In genomic region chr2:3704647-3705046, GRCh38 we compare ENCODE assay signal across 19 cellular contexts. TPM values are rescaled to one million over a fixed set of nuclear protein-coding genes. Genes with fewer than 3 reads are reported as not detected.
"Had no signal": no experiment of that assay in that cellular context is flagged by ENCODE, and none has a peak within 500 bp of the region (broad histone marks: within the 10 kb centered on the region; RNA-seq: fewer than 3 reads in every experiment).

No MANE protein-coding gene starts in this region.

- H3K27ac ChIP-seq: adrenal gland, coronary artery, epithelial cell of prostate, gastrocnemius medialis, hepatocyte, right atrium auricular region had no signal

- H3K4me1 ChIP-seq: gastrocnemius medialis had no signal

- H3K9me3 Mint-ChIP-seq: activated B cell treated with CpG ODN at 0.5 μM for 24 hours; activated CD4-positive, alpha-beta T cell treated with anti-CD3 and anti-CD28 coated beads, Interleukin-2, amount 10 ng/mL, durations not matched to agents 24 days and 14 days; activated naive CD4-positive, alpha-beta T cell treated with anti-CD3 and anti-CD28 coated beads, Interleukin-2, amount 10 ng/mL, durations not matched to agents 7 days and 5 days; activated T-helper 2 cell treated with anti-CD3 and anti-CD28 coated beads, Interferon-gamma antibody, Interleukin-2, Interleukin-4, amounts not matched to agents 10 μg/mL and 5 μg/mL and 100 μg/mL, durations not matched to agents 14 hours and 24 hours and 36 hours had no signal

- H3K4me3 Mint-ChIP-seq: activated B cell treated with CpG ODN at 0.5 μM for 24 hours; activated CD4-positive, alpha-beta T cell treated with anti-CD3 and anti-CD28 coated beads, Interleukin-2, amount 10 ng/mL, durations not matched to agents 24 days and 14 days; activated naive CD4-positive, alpha-beta T cell treated with anti-CD3 and anti-CD28 coated beads, Interleukin-2, amount 10 ng/mL, durations not matched to agents 7 days and 5 days had no signal

- H3K79me2 ChIP-seq: hepatocyte had no signal

- H3K27ac Mint-ChIP-seq: activated B cell treated with CpG ODN at 0.5 μM for 24 hours; activated CD4-positive, alpha-beta T cell treated with anti-CD3 and anti-CD28 coated beads, Interleukin-2, amount 10 ng/mL, durations not matched to agents 24 days and 14 days; activated naive CD4-positive, alpha-beta T cell treated with anti-CD3 and anti-CD28 coated beads, Interleukin-2, amount 10 ng/mL, durations not matched to agents 7 days and 5 days; activated T-helper 2 cell treated with anti-CD3 and anti-CD28 coated beads, Interferon-gamma antibody, Interleukin-2, Interleukin-4, amounts not matched to agents 10 μg/mL and 5 μg/mL and 100 μg/mL, durations not matched to agents 14 hours and 24 hours and 36 hours had no signal

- H3K4me2 ChIP-seq: hepatocyte, smooth muscle cell had no signal

- H3K36me3 Mint-ChIP-seq: activated naive CD4-positive, alpha-beta T cell treated with anti-CD3 and anti-CD28 coated beads, Interleukin-2, amount 10 ng/mL, durations not matched to agents 7 days and 5 days had no signal

- H3K4me1 Mint-ChIP-seq: activated B cell treated with CpG ODN at 0.5 μM for 24 hours; activated CD4-positive, alpha-beta T cell treated with anti-CD3 and anti-CD28 coated beads, Interleukin-2, amount 10 ng/mL, durations not matched to agents 24 days and 14 days; activated naive CD4-positive, alpha-beta T cell treated with anti-CD3 and anti-CD28 coated beads, Interleukin-2, amount 10 ng/mL, durations not matched to agents 7 days and 5 days had no signal

- H3K36me3 ChIP-seq: adrenal gland, gastrocnemius medialis, right atrium auricular region, tibial nerve had no signal

- H3K4me3 ChIP-seq: gastrocnemius medialis, hepatocyte, smooth muscle cell had no signal

- DNase-seq: activated B cell treated with CpG ODN at 0.5 μM for 24 hours; activated CD4-positive, alpha-beta T cell treated with anti-CD3 and anti-CD28 coated beads, Interleukin-2, amount 10 ng/mL, durations not matched to agents 24 days and 14 days; activated naive CD4-positive, alpha-beta T cell treated with anti-CD3 and anti-CD28 coated beads, Interleukin-2, amount 10 ng/mL, durations not matched to agents 7 days and 5 days; adrenal gland; central memory CD4-positive, alpha-beta T cell; effector memory CD4-positive, alpha-beta T cell; gastrocnemius medialis had no signal

- H3K27me3 ChIP-seq: hepatocyte had no signal

RNA-seq across cellular contexts. Expression of gene DCDC2C, which starts 1.3 kb away (rescaled TPM):
- total RNA-seq: activated B cell treated with CpG ODN at 0.5 μM for 24 hours; activated CD4-positive, alpha-beta T cell treated with anti-CD3 and anti-CD28 coated beads, Interleukin-2, amount 10 ng/mL, durations not matched to agents 24 days and 14 days; activated CD8-positive, alpha-beta memory T cell treated with anti-CD3 and anti-CD28 coated beads for 36 hours; activated T-helper 2 cell treated with anti-CD3 and anti-CD28 coated beads, Interferon-gamma antibody, Interleukin-2, Interleukin-4, amounts not matched to agents 10 μg/mL and 5 μg/mL and 100 μg/mL, durations not matched to agents 14 hours and 24 hours and 36 hours; gastrocnemius medialis; hepatocyte; kidney epithelial cell; myocyte; posterior vena cava; right atrium auricular region; smooth muscle cell; T-helper 1 cell treated with Interleukin-12 subunit alpha and Interleukin-12 subunit beta and Interleukin-4 antibody, amounts not matched to agents 30 ng/mL and 1 ng/mL, for 36 hours had no signal
- polyA plus RNA-seq: hepatocyte, smooth muscle cell had no signal

RNA-seq across cellular contexts. Expression of gene ALLC, which starts 46.6 kb away (rescaled TPM):
- total RNA-seq: activated B cell treated with CpG ODN at 0.5 μM for 24 hours; activated CD4-positive, alpha-beta T cell treated with anti-CD3 and anti-CD28 coated beads, Interleukin-2, amount 10 ng/mL, durations not matched to agents 24 days and 14 days; activated CD8-positive, alpha-beta memory T cell treated with anti-CD3 and anti-CD28 coated beads for 36 hours; activated T-helper 2 cell treated with anti-CD3 and anti-CD28 coated beads, Interferon-gamma antibody, Interleukin-2, Interleukin-4, amounts not matched to agents 10 μg/mL and 5 μg/mL and 100 μg/mL, durations not matched to agents 14 hours and 24 hours and 36 hours; gastrocnemius medialis; hepatocyte; myocyte; posterior vena cava; right atrium auricular region; smooth muscle cell; T-helper 1 cell treated with Interleukin-12 subunit alpha and Interleukin-12 subunit beta and Interleukin-4 antibody, amounts not matched to agents 30 ng/mL and 1 ng/mL, for 36 hours had no signal
- polyA plus RNA-seq: hepatocyte, smooth muscle cell had no signal
